11 cellular contexts compared by ENCODE assay signal in the genomic region with DNA sequence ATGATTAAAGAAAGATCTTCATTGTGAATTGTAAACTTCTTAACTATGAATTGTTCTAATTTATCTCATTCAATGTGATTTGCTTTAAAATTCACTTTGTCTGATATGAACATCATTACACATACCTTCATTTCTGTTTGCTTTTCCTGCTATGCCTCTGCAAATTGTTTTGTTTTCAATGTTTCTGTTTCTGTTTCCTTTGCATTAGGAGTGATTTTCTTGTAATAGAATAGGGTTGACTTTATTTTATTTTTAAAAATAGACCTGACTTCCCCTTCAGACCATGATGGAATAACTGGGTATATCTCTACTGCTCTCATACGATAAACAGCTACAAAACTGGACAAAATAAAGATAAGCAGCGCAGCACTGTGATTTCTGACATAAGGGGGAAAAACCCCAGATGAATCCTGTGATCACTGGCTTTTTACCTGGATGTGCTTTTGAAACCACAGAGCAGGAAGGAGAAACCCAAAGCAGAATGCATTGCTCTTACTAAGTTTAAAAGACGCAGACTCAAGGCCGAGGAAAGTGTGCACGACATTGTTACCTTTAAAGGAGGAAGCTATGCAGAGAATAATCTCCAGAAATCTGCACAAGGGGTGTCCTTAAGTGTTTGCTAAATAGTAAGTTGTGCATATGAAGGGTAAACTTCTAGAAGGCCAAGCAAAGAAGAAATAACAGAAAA.
DNase-seq lines count a peak whose midpoint lies in the region; ATAC-seq and TF ChIP-seq lines count a peak whose summit lies in the region.
"Had no signal": no experiment of that assay in that cellular context is flagged by ENCODE, and none has a peak within 500 bp of the region (broad histone marks: within the 10 kb centered on the region; RNA-seq: fewer than 3 reads in every experiment).

No MANE protein-coding gene starts in this region.

- H3K4me1 ChIP-seq in right lobe of liver: no peaks in the 10 kb centered on the region

- TF ChIP-seq POLR2A in right lobe of liver (IDR thresholded peaks at IDR 0.05): no peak

- peaks cover 5 to 9% of the 10 kb centered on the region in 2 donors for H3K4me1 Mint-ChIP-seq in effector memory CD8-positive, alpha-beta T cell (ENCODE audit: low read depth in 2 of 2)

- no peaks in the 10 kb centered on the region for H3K9me3 Mint-ChIP-seq in effector memory CD8-positive, alpha-beta T cell

- DNase-seq in GM13976 (ENCODE audit: low spot score) (peak; percentile 22), right lobe of liver (no peak), NCI-H1048 (lab: John Stamatoyannopoulos, UW) (no peak), cardiac septum (ENCODE audit: low spot score) (no peak), cerebellar nuclear complex (lab: John Stamatoyannopoulos, UW) (no peak)
- no peak for DNase-seq in effector memory CD8-positive, alpha-beta T cell
- DNase-seq: glutamatergic neuron, KBM-7, NCI-H446 had no signal

- ATAC-seq in GM19468 (IDR thresholded peaks at IDR 0.05; ENCODE audit: extremely low read depth, unreplicated experiment): peak; percentile 34
- peak; percentile 63 for ATAC-seq in HG03139 (IDR thresholded peaks at IDR 0.05; ENCODE audit: unreplicated experiment)
- peak; percentile 69 for ATAC-seq in effector memory CD8-positive, alpha-beta T cell (replicated peaks)
- ATAC-seq in right lobe of liver: no peak

- H3K27ac Mint-ChIP-seq in effector memory CD8-positive, alpha-beta T cell: peak overlapping the region in 1 of 2 donors; percentile 72

- intact Hi-C loops in right lobe of liver (cut with DNase I): no loop called here
- intact Hi-C loops in cardiac septum (cut with DNase I): no loop called here

- in situ Hi-C loops in GM13976 (cut with MboI; ENCODE audit: low sequenced_read_pairs, unreplicated experiment): no loop called here

- H3K36me3 ChIP-seq in right lobe of liver: no peaks in the 10 kb centered on the region

- H3K4me3 Mint-ChIP-seq in effector memory CD8-positive, alpha-beta T cell: peak overlapping the region in 1 of 2 donors; percentile 46

- no peaks in the 10 kb centered on the region for H3K9me3 ChIP-seq in right lobe of liver

- WGBS in right lobe of liver (ENCODE audit: insufficient coverage, low coverage, low lambda C conversion rate, missing lambda C conversion rate): 54% methylated on average over 5 of the region's 5 CpGs

- TF ChIP-seq CTCF in GM13976 (IDR thresholded peaks at IDR 0.05; ENCODE audit: borderline replicate concordance, control extremely low read depth, extremely low read depth, insufficient read depth, missing control alignments): no peak
- TF ChIP-seq CTCF in right lobe of liver (IDR thresholded peaks at IDR 0.05): no peak

- H3K27ac ChIP-seq in right lobe of liver: no peak overlapping the region

- no peak overlapping the region for H3K4me3 ChIP-seq in right lobe of liver

- H3K27me3 ChIP-seq in right lobe of liver: no peaks in the 10 kb centered on the region

- H3K36me3 Mint-ChIP-seq in effector memory CD8-positive, alpha-beta T cell (ENCODE audit: insufficient read depth): no peaks in the 10 kb centered on the region

- no peaks in the 10 kb centered on the region for H3K27me3 Mint-ChIP-seq in effector memory CD8-positive, alpha-beta T cell

Comparison
In these comparisons a context has a peak if more than half of its experiments do, and no peak if none do; other contexts are left out.
1. ATAC-seq: peak in GM19468 (single experiment), HG03139 (single experiment) and effector memory CD8-positive, alpha-beta T cell (single experiment); none in right lobe of liver (0 of 4).